Comparison of ENCODE assay signal across 7 cellular contexts in the genomic region with DNA sequence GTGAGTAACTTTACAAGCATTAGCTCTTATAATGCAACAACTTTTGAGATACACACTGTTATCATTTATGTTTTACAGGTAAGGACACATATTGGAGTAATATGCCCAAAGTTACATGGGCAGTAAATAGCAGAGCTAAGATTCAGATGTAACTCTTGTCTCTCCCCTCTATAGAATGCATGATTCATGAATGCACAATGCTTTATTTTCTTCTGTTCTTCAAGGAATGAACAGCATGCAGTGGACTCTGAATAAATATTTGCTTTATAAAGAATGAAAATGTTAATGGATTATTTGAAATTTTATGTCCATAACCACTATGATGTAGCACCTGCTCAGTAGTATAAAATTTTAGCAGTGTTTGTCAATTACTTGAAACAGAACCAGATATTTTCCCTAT.
"Had no signal": no experiment of that assay in that cellular context is flagged by ENCODE, and none has a peak within 500 bp of the region (broad histone marks: within the 10 kb centered on the region; RNA-seq: fewer than 3 reads in every experiment).

No MANE protein-coding gene starts in this region.

- H3K9me3 ChIP-seq: HAP-1 had no signal

- H3K27ac ChIP-seq: KMS-11 had no signal

- DNase-seq: H7, HFFc6, KBM-7 had no signal

- ATAC-seq: GM23338, HCT116 had no signal

- H3K4me3 ChIP-seq: GM23338, HAP-1 had no signal

- H3K4me1 ChIP-seq: HAP-1 had no signal
